In genomic region chr12:6962285-6963015, GRCh38 we compare ENCODE assay signal across 8 cellular contexts. TPM values are rescaled to one million over a fixed set of nuclear protein-coding genes. Genes with fewer than 3 reads are reported as not detected.
DNase-seq lines count a peak whose midpoint lies in the region; ATAC-seq and TF ChIP-seq lines count a peak whose summit lies in the region.

No MANE protein-coding gene starts in this region.

- no peak for TF ChIP-seq CTCF in A673 (conservative IDR thresholded peaks at IDR 0.05; ENCODE audit: low read depth, low read length)

- H3K9ac ChIP-seq in iPS-20b (ENCODE audit: low read depth, low read length) (peak overlapping the region; percentile 77), stomach smooth muscle (ENCODE audit: low read length in 2 of 2) (peak overlapping the region; percentile 30 to 62)

- H3K27ac ChIP-seq in A673 (ENCODE audit: low read depth, low read length, poor library complexity, severe bottlenecking) (peak overlapping the region; percentile 96), iPS-20b (ENCODE audit: low read length) (peak overlapping the region; percentile 68), stomach smooth muscle (ENCODE audit: low read length) (peak overlapping the region; percentile 64)

- H3K4me3 Mint-ChIP-seq in activated T-cell treated with anti-CD3 and anti-CD28 coated beads, Interleukin-2, amount 50 U/mL, for 4 hours = peak overlapping the region; percentile 78

- no peak for ATAC-seq in activated T-cell treated with anti-CD3 and anti-CD28 coated beads, Interleukin-2, amount 50 U/mL, for 4 hours
- ATAC-seq in HG02623 (IDR thresholded peaks at IDR 0.05; ENCODE audit: unreplicated experiment) (no peak), HG03521 (IDR thresholded peaks at IDR 0.05; ENCODE audit: unreplicated experiment) (no peak), HG03565 (IDR thresholded peaks at IDR 0.05; ENCODE audit: unreplicated experiment) (no peak)

- intact Hi-C loops in A673 (cut with micrococcal nuclease; ENCODE audit: unreplicated experiment) = loop anchor here (1.0 to 10.0 kb wide), 3 partner anchors 18 to 198 kb away; partner anchors contain the start of genes C12orf57 and PTMS

- H3K4me1 ChIP-seq in A673 (ENCODE audit: insufficient read depth, low read length, poor library complexity, severe bottlenecking) (peaks cover 44% of the 10 kb centered on the region), iPS-20b (ENCODE audit: insufficient read depth, low read length) (peaks cover 24% of the 10 kb centered on the region), stomach smooth muscle (ENCODE audit: control insufficient read depth, insufficient read depth, low read length) (peaks cover 33% of the 10 kb centered on the region)

- CTCF ChIA-PET in A673 (lab: Charles Lee) = interaction anchor here (0.9 to 1.2 kb wide), 4 partner anchors 12 to 89 kb away, joined by 3 to 9 read pairs (median 4); partner anchors contain the start of genes PTPN6 and SPSB2

- H3K27me3 Mint-ChIP-seq in activated T-cell treated with anti-CD3 and anti-CD28 coated beads, Interleukin-2, amount 50 U/mL, for 4 hours (ENCODE audit: low read depth) = no peaks in the 10 kb centered on the region

- peaks cover 31% of the 10 kb centered on the region for H3K36me3 Mint-ChIP-seq in activated T-cell treated with anti-CD3 and anti-CD28 coated beads, Interleukin-2, amount 50 U/mL, for 4 hours (ENCODE audit: insufficient read depth)

- H3K4me3 ChIP-seq in A673 (ENCODE audit: low read depth, low read length, poor library complexity, severe bottlenecking) (peak overlapping the region; percentile 35), iPS-20b (ENCODE audit: low read length) (peak overlapping the region; percentile 61), stomach smooth muscle (ENCODE audit: low read length in 2 of 2) (peak overlapping the region in 1 of 2 donors; percentile 54)

- POLR2A ChIA-PET in A673 (lab: Charles Lee; ENCODE audit: low non-redundant PET) = interaction anchor here (0.6 to 2.5 kb wide), 2 partner anchors 18 to 78 kb away, joined by 4 to 19 read pairs; partner anchors contain the start of genes C12orf57 and RNU7-1

- H3K9me3 ChIP-seq in A673 (ENCODE audit: low read depth, low read length, poor library complexity, severe bottlenecking) (no peaks in the 10 kb centered on the region), iPS-20b (ENCODE audit: insufficient read depth, low read depth, low read length) (no peaks in the 10 kb centered on the region), stomach smooth muscle (ENCODE audit: control insufficient read depth in 2 of 2, low read length in 2 of 2) (no peaks in the 10 kb centered on the region)

- H3K9me3 Mint-ChIP-seq in activated T-cell treated with anti-CD3 and anti-CD28 coated beads, Interleukin-2, amount 50 U/mL, for 4 hours = no peaks in the 10 kb centered on the region

- peaks cover 30% of the 10 kb centered on the region for H3K36me3 ChIP-seq in A673 (ENCODE audit: insufficient read depth, low read length, poor library complexity, severe bottlenecking)
- H3K36me3 ChIP-seq in iPS-20b (ENCODE audit: insufficient read depth, low read depth, low read length) = peaks cover 32% of the 10 kb centered on the region
- peaks cover 19% of the 10 kb centered on the region in 2 donors for H3K36me3 ChIP-seq in stomach smooth muscle (ENCODE audit: control insufficient read depth in 2 of 2, insufficient read depth in 2 of 2, low read length in 2 of 2)

- no peaks in the 10 kb centered on the region for H3K27me3 ChIP-seq in A673 (replicated peaks; ENCODE audit: insufficient read depth, low read depth, low read length, poor library complexity)
- no peaks in the 10 kb centered on the region for H3K27me3 ChIP-seq in iPS-20b (ENCODE audit: insufficient read depth, low read length)
- H3K27me3 ChIP-seq in stomach smooth muscle (ENCODE audit: control insufficient read depth in 1 of 2, insufficient read depth in 2 of 2, low read length in 2 of 2) = no peaks in the 10 kb centered on the region

- H3K4me1 Mint-ChIP-seq in activated T-cell treated with anti-CD3 and anti-CD28 coated beads, Interleukin-2, amount 50 U/mL, for 4 hours (ENCODE audit: low read depth) = peaks cover 78% of the 10 kb centered on the region

- DNase-seq in A673 (ENCODE audit: low spot score) = no peak
- DNase-seq in HT-29 (ENCODE audit: low spot score) = peak; percentile 86
- DNase-seq in activated T-cell treated with anti-CD3 and anti-CD28 coated beads, Interleukin-2, amount 50 U/mL, for 4 hours = peak; percentile 15

- BruUV-seq in A673 (replicated peaks; lab: Mats Ljungman, UMichigan) = TSS peak; percentile 96

RNA-seq across cellular contexts. Expression of gene PHB2, which starts 8.0 kb away (rescaled TPM):
- total RNA-seq in A673 (2021) = 340 and 351 TPM in 2 replicates
- total RNA-seq in HT-29 (2014; rRNA removed; shearing (Covaris generic)) = 417 and 420 TPM in 2 replicates
- 100 to 1,000 TPM; 619 to 718 (median 635) TPM for total RNA-seq in activated T-cell treated with anti-CD3 and anti-CD28 coated beads, Interleukin-2, amount 50 U/mL, for 4 hours

RNA-seq across cellular contexts. Expression of gene EMG1, which starts 8.3 kb away (rescaled TPM):
- total RNA-seq in A673 (2021) = 83.0 and 92.3 TPM in 2 replicates
- 59.5 and 64.0 TPM in 2 replicates for total RNA-seq in HT-29 (2014; rRNA removed; shearing (Covaris generic))
- total RNA-seq in activated T-cell treated with anti-CD3 and anti-CD28 coated beads, Interleukin-2, amount 50 U/mL, for 4 hours = 100 to 1,000 TPM; 215 to 254 (median 223) TPM

RNA-seq across cellular contexts. Expression of gene PTPN6, which starts 11.3 kb away (rescaled TPM):
- 2.3 and 3.3 TPM in 2 replicates for total RNA-seq in A673 (2021)
- total RNA-seq in HT-29 (2014; rRNA removed; shearing (Covaris generic)) = 29.2 and 35.2 TPM in 2 replicates
- 100 to 1,000 TPM; 309 to 404 (median 401) TPM for total RNA-seq in activated T-cell treated with anti-CD3 and anti-CD28 coated beads, Interleukin-2, amount 50 U/mL, for 4 hours

RNA-seq across cellular contexts. Expression of gene C12orf57, which starts 18.6 kb away (rescaled TPM):
- total RNA-seq in A673 (2021) = 226 and 260 TPM in 2 replicates
- total RNA-seq in HT-29 (2014; rRNA removed; shearing (Covaris generic)) = 102 and 112 TPM in 2 replicates
- total RNA-seq in activated T-cell treated with anti-CD3 and anti-CD28 coated beads, Interleukin-2, amount 50 U/mL, for 4 hours = 100 to 1,000 TPM; 180 to 190 (median 184) TPM

RNA-seq across cellular contexts. Expression of gene RNU7-1, which starts 18.8 kb away (rescaled TPM):
- not detected in 2 replicates for total RNA-seq in A673 (2021)
- not detected in 2 replicates for total RNA-seq in HT-29 (2014; rRNA removed; shearing (Covaris generic))
- not detected for total RNA-seq in activated T-cell treated with anti-CD3 and anti-CD28 coated beads, Interleukin-2, amount 50 U/mL, for 4 hours
